ENCODE assay signal across 12 cellular contexts in the genomic region with DNA sequence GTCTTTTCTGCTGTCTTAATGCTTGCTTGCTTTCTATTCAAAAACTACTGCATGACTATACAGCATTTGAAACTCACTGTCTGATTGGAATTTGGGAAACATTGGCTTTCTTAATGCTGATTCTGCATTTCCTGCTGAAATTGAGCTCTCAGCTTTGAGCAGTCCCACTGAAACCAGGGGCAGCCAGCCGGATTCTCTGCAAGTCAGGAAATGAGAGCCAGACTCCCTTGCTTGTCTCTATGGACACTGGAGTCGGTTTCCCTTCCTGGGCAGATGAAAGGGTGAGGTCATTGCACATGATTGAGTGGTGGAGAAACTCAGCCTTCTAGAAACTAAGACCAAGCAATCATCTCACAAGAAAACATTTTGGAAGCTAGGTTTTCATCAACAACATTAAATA.
A peak's percentile ranks its signal among the peaks of the same experiment; 100 is the strongest.
DNase-seq lines count a peak whose midpoint lies in the region; ATAC-seq and TF ChIP-seq lines count a peak whose summit lies in the region.
"Had no signal": no experiment of that assay in that cellular context is flagged by ENCODE, and none has a peak within 500 bp of the region (broad histone marks: within the 10 kb centered on the region; RNA-seq: fewer than 3 reads in every experiment).

No MANE protein-coding gene starts in this region.

- WGBS in mammary epithelial cell (ENCODE audit: low coverage, missing lambda C conversion rate), result 89% methylated on average over 2 of the region's 2 CpGs

- ATAC-seq in activated CD8-positive, alpha-beta T cell treated with anti-CD3 and anti-CD28 coated beads for 36 hours, result no peak

- peaks cover 2% of the 10 kb centered on the region for H3K9me3 ChIP-seq in mammary epithelial cell (replicated peaks; ENCODE audit: insufficient read depth, low read length)
- no peaks in the 10 kb centered on the region for H3K9me3 ChIP-seq in uterus

- H3K4me1 ChIP-seq in mammary epithelial cell (ENCODE audit: insufficient read depth, low read length) (no peaks in the 10 kb centered on the region), uterus (peaks cover 0 to 9% of the 10 kb centered on the region in 2 donors)

- H3K36me3 Mint-ChIP-seq in MCF 10A (ENCODE audit: insufficient read depth, unreplicated experiment), result no peaks in the 10 kb centered on the region
- no peaks in the 10 kb centered on the region for H3K36me3 Mint-ChIP-seq in activated CD8-positive, alpha-beta T cell treated with anti-CD3 and anti-CD28 coated beads for 36 hours (ENCODE audit: low read depth)
- H3K36me3 Mint-ChIP-seq: activated naive CD4-positive, alpha-beta T cell treated with anti-CD3 and anti-CD28 coated beads, Interleukin-2, amount 50 U/mL, for 24 hours had no signal

- H3K4me3 ChIP-seq in mammary epithelial cell (replicated peaks in 1 of 3; ENCODE audit: insufficient read depth in 1 of 3, low read depth in 2 of 3, low read length in 3 of 3) (no peak overlapping the region), epithelial cell of proximal tubule (ENCODE audit: low read depth, low read length) (no peak overlapping the region), uterus (no peak overlapping the region)

- TF ChIP-seq CTCF in MCF 10A (IDR thresholded peaks at IDR 0.05; ENCODE audit: unreplicated experiment) (no peak), mammary epithelial cell (conservative IDR thresholded peaks at IDR 0.05 in 1 of 2, IDR thresholded peaks at IDR 0.05 in 1 of 2; ENCODE audit: extremely low read depth in 1 of 2, insufficient read depth in 1 of 2, low read depth in 1 of 2, low read length in 2 of 2) (no peak), epithelial cell of proximal tubule (conservative IDR thresholded peaks at IDR 0.05; ENCODE audit: low read depth, low read length) (no peak), uterus (IDR thresholded peaks at IDR 0.05) (no peak)
- TF ChIP-seq CTCF in activated CD8-positive, alpha-beta T cell treated with anti-CD3 and anti-CD28 coated beads for 36 hours (IDR thresholded peaks at IDR 0.05), result no peak

- in situ Hi-C loops in mammary epithelial cell (cut with MboI; ENCODE audit: low sequenced_read_pairs in 2 of 2), result no loop called here

- DNase-seq in MCF 10A (ENCODE audit: unreplicated experiment) (peak; percentile 35), mammary epithelial cell (no peak), epithelial cell of proximal tubule (ENCODE audit: low read depth) (peak; percentile 61), medulla oblongata (ENCODE audit: extremely low spot score) (peak; percentile 83), uterus (peak; percentile 31 to 48), DMS153 treated with DMSO at 0.1 percent for 48 hours (lab: John Stamatoyannopoulos, UW; ENCODE audit: unreplicated experiment) (no peak), germinal center (ENCODE audit: low spot score) (no peak)
- DNase-seq in activated CD8-positive, alpha-beta T cell treated with anti-CD3 and anti-CD28 coated beads for 36 hours, result no peak
- DNase-seq: GOT3, NCI-H526 treated with DMSO at 0.1 percent for 48 hours had no signal

- intact Hi-C loops in MCF 10A (cut with micrococcal nuclease) (no loop called here), mammary epithelial cell (cut with micrococcal nuclease) (no loop called here), uterus (cut with DNase I; ENCODE audit: low total_unique reads) (no loop called here)
- intact Hi-C loops in activated CD8-positive, alpha-beta T cell treated with anti-CD3 and anti-CD28 coated beads for 36 hours (cut with micrococcal nuclease), result no loop called here

- no peak overlapping the region for H3K9ac ChIP-seq in mammary epithelial cell (ENCODE audit: insufficient read depth, low read length)

- CTCF ChIA-PET in MCF 10A (lab: Yijun Ruan, JAX) (interaction anchor here (0.7 kb wide), 1 partner anchor 142 kb away, joined by 4 read pairs; no protein-coding TSS in a partner anchor), mammary epithelial cell (lab: Charles Lee; ENCODE audit: low non-redundant PET) (no interaction called here)
- CTCF ChIA-PET in activated CD8-positive, alpha-beta T cell treated with anti-CD3 and anti-CD28 coated beads for 36 hours (lab: Charles Lee), result no interaction called here

- H3K9me3 Mint-ChIP-seq in MCF 10A (ENCODE audit: unreplicated experiment), result no peaks in the 10 kb centered on the region
- peaks cover 8% of the 10 kb centered on the region for H3K9me3 Mint-ChIP-seq in activated CD8-positive, alpha-beta T cell treated with anti-CD3 and anti-CD28 coated beads for 36 hours

- dilution Hi-C loops in mammary epithelial cell (cut with HindIII; ENCODE audit: low sequenced_read_pairs), result no loop called here

- H3K27ac ChIP-seq in mammary epithelial cell (ENCODE audit: insufficient read depth, low read depth, low read length) (no peak overlapping the region), uterus (peak overlapping the region; percentile 10 to 64)
- H3K27ac ChIP-seq: VCaP had no signal

- no peaks in the 10 kb centered on the region for H3K27me3 Mint-ChIP-seq in MCF 10A (ENCODE audit: insufficient read depth, unreplicated experiment)
- H3K27me3 Mint-ChIP-seq in activated CD8-positive, alpha-beta T cell treated with anti-CD3 and anti-CD28 coated beads for 36 hours, result no peaks in the 10 kb centered on the region
- H3K27me3 Mint-ChIP-seq: activated naive CD4-positive, alpha-beta T cell treated with anti-CD3 and anti-CD28 coated beads, Interleukin-2, amount 50 U/mL, for 24 hours had no signal

- no peaks in the 10 kb centered on the region for H3K79me2 ChIP-seq in mammary epithelial cell (ENCODE audit: insufficient read depth, low read length)

- BruUV-seq in MCF 10A (replicated peaks; lab: Mats Ljungman, UMichigan), result no TSS peak
- no TSS peak for BruUV-seq in mammary epithelial cell (replicated peaks; lab: Mats Ljungman, UMichigan)

- H2AFZ ChIP-seq in mammary epithelial cell (ENCODE audit: low read depth, low read length), result no peak overlapping the region

- H3K4me3 Mint-ChIP-seq in MCF 10A (ENCODE audit: unreplicated experiment), result no peak overlapping the region
- H3K4me3 Mint-ChIP-seq in activated CD8-positive, alpha-beta T cell treated with anti-CD3 and anti-CD28 coated beads for 36 hours, result no peak overlapping the region
- H3K4me3 Mint-ChIP-seq: activated naive CD4-positive, alpha-beta T cell treated with anti-CD3 and anti-CD28 coated beads, Interleukin-2, amount 50 U/mL, for 24 hours had no signal

- H3K27ac Mint-ChIP-seq in MCF 10A (ENCODE audit: low read depth, unreplicated experiment), result no peak overlapping the region
- H3K27ac Mint-ChIP-seq in activated CD8-positive, alpha-beta T cell treated with anti-CD3 and anti-CD28 coated beads for 36 hours, result no peak overlapping the region
- H3K27ac Mint-ChIP-seq: activated naive CD4-positive, alpha-beta T cell treated with anti-CD3 and anti-CD28 coated beads, Interleukin-2, amount 50 U/mL, for 24 hours had no signal

- POLR2A ChIA-PET in MCF 10A (lab: Yijun Ruan, JAX), result no interaction called here
- POLR2A ChIA-PET in activated CD8-positive, alpha-beta T cell treated with anti-CD3 and anti-CD28 coated beads for 36 hours (lab: Charles Lee), result no interaction called here

- peaks cover 14% of the 10 kb centered on the region for H3K4me1 Mint-ChIP-seq in MCF 10A (ENCODE audit: insufficient read depth, unreplicated experiment)
- peaks cover 4% of the 10 kb centered on the region for H3K4me1 Mint-ChIP-seq in activated CD8-positive, alpha-beta T cell treated with anti-CD3 and anti-CD28 coated beads for 36 hours (ENCODE audit: low read depth)

- H3K27me3 ChIP-seq in mammary epithelial cell (ENCODE audit: insufficient read depth, low read length) (no peaks in the 10 kb centered on the region), uterus (no peaks in the 10 kb centered on the region)

- no peak overlapping the region for H3K4me2 ChIP-seq in mammary epithelial cell (ENCODE audit: insufficient read depth, low read depth, low read length)

- TF ChIP-seq POLR2A in uterus (IDR thresholded peaks at IDR 0.05), result no peak

- no peaks in the 10 kb centered on the region for H4K20me1 ChIP-seq in mammary epithelial cell (ENCODE audit: insufficient read depth, low read length)

- H3K36me3 ChIP-seq in mammary epithelial cell (ENCODE audit: insufficient read depth, low read length) (no peaks in the 10 kb centered on the region), uterus (no peaks in the 10 kb centered on the region)

Comparison
In these comparisons a context has a peak if more than half of its experiments do, and no peak if none do; other contexts are left out.
1. DNase-seq: peak in MCF 10A (single experiment), epithelial cell of proximal tubule (single experiment), medulla oblongata (single experiment) and uterus (2 of 2); none in mammary epithelial cell (single experiment), DMS153 treated with DMSO at 0.1 percent for 48 hours (single experiment), activated CD8-positive, alpha-beta T cell treated with anti-CD3 and anti-CD28 coated beads for 36 hours (single experiment) and germinal center (single experiment).